1 cellular context compared by ENCODE assay signal in the genomic region with DNA sequence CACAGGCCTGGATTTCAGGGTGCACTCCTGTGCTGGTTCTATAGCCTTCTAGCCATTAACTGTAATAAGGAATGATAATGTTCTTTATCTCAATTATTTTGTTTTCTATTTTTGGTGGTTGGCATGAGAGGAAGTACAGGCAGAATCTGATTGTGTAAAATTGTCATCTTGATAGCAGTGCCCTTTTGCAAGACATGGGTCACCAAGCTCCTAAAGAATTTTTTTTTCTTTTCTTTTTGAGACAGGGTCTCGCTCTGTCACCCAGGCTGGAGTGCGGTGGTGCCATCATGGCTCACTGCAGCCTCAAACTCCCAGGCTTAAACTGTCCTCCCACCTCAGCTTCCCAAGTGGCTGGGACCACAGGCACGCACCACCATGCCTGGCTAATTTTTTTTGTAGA.
TF ChIP-seq lines count a peak whose summit lies in the region.

No MANE protein-coding gene starts in this region.

TF ChIP-seq in GM23338, 12 proteins besides CTCF, POLR2A, EP300 and RAD21 (continued from another document):
- TF ChIP-seq, protein P1, sequence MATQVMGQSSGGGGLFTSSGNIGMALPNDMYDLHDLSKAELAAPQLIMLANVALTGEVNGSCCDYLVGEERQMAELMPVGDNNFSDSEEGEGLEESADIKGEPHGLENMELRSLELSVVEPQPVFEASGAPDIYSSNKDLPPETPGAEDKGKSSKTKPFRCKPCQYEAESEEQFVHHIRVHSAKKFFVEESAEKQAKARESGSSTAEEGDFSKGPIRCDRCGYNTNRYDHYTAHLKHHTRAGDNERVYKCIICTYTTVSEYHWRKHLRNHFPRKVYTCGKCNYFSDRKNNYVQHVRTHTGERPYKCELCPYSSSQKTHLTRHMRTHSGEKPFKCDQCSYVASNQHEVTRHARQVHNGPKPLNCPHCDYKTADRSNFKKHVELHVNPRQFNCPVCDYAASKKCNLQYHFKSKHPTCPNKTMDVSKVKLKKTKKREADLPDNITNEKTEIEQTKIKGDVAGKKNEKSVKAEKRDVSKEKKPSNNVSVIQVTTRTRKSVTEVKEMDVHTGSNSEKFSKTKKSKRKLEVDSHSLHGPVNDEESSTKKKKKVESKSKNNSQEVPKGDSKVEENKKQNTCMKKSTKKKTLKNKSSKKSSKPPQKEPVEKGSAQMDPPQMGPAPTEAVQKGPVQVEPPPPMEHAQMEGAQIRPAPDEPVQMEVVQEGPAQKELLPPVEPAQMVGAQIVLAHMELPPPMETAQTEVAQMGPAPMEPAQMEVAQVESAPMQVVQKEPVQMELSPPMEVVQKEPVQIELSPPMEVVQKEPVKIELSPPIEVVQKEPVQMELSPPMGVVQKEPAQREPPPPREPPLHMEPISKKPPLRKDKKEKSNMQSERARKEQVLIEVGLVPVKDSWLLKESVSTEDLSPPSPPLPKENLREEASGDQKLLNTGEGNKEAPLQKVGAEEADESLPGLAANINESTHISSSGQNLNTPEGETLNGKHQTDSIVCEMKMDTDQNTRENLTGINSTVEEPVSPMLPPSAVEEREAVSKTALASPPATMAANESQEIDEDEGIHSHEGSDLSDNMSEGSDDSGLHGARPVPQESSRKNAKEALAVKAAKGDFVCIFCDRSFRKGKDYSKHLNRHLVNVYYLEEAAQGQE (IDR thresholded peaks at IDR 0.05; ENCODE audit: unreplicated experiment) = no peak
- TF ChIP-seq ZNF331 (CRISPR knock-in tag; IDR thresholded peaks at IDR 0.05; ENCODE audit: low read depth) (no peak), ZNF114 (CRISPR knock-in tag; IDR thresholded peaks at IDR 0.05) (no peak), JUNB (IDR thresholded peaks at IDR 0.05; ENCODE audit: unreplicated experiment) (no peak), NANOG (IDR thresholded peaks at IDR 0.05; ENCODE audit: borderline replicate concordance) (no peak), POLR2AphosphoS5 (IDR thresholded peaks at IDR 0.05; ENCODE audit: low read depth) (no peak), CREB1 (CRISPR knock-in tag; IDR thresholded peaks at IDR 0.05; ENCODE audit: low read depth) (no peak)
- TF ChIP-seq, protein P2, sequence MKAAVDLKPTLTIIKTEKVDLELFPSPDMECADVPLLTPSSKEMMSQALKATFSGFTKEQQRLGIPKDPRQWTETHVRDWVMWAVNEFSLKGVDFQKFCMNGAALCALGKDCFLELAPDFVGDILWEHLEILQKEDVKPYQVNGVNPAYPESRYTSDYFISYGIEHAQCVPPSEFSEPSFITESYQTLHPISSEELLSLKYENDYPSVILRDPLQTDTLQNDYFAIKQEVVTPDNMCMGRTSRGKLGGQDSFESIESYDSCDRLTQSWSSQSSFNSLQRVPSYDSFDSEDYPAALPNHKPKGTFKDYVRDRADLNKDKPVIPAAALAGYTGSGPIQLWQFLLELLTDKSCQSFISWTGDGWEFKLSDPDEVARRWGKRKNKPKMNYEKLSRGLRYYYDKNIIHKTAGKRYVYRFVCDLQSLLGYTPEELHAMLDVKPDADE (IDR thresholded peaks at IDR 0.05) = no peak
